Comparison of ENCODE assay signal across 8 cellular contexts in the genomic region with DNA sequence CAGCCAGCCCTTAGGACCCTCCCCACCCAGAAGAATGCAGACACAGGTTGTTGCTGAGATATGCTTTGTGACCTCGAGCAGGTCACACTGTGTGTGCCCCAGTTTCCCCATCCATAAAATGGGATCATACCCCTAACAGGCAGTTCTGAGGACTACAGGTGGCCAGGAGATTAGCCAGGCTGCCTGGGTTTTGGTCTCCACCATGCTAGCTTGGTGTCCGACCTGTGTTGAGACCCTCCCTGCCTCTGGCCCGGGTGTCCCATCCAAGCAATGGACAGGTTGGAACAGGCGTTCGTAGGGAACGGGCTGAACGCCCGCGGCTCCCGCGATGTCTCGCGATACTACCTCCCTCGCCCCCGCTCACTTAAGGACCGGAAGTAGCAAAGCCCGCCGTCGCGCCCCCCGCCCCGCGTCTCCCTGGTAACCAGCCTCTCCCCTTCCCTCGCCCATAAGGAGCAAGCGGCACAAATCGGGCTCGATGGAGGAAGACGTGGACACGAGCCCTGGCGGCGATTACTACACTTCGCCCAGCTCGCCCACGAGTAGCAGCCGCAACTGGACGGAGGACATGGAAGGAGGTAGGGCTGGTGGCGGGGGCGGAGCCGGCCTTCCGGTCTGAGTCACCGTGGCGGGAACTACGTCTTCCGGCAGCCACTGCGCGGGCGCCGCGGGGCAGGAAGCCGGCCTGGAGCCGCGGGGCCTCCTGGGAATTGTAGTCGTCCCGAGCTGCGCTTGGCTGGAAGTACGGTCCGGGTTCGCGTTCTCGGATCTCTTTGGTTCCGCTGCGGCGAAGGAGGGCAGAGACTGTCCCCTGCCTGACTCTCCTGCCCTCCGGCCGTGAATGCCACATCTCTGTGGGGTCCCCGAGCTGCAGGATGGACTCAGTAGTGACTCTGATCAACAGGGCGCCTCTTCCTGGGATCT. TPM values are rescaled to one million over a fixed set of nuclear protein-coding genes. Genes with fewer than 3 reads are reported as not detected.
A peak's percentile ranks its signal among the peaks of the same experiment; 100 is the strongest.
DNase-seq lines count a peak whose midpoint lies in the region; ATAC-seq, FAIRE-seq and TF ChIP-seq lines count a peak whose summit lies in the region.

No MANE protein-coding gene starts in this region.

- intact Hi-C loops in activated T-helper 2 cell treated with anti-CD3 and anti-CD28 coated beads, Interferon-gamma antibody, Interleukin-2, Interleukin-4, amounts not matched to agents 10 μg/mL and 5 μg/mL and 100 μg/mL, durations not matched to agents 14 hours and 24 hours and 36 hours (cut with micrococcal nuclease): no loop called here

- H3K36me3 ChIP-seq in Peyer's patch: peaks cover 0 to 28% (median 0%) of the 10 kb centered on the region in 3 donors

- FAIRE-seq in D721Med (lab: Jason Lieb, UNC): no peak

- no peaks in the 10 kb centered on the region for H3K27me3 ChIP-seq in Peyer's patch

- no peaks in the 10 kb centered on the region for H3K9me3 ChIP-seq in Peyer's patch

- peak overlapping the region; percentile 82 to 88 (median 88) for H3K27ac ChIP-seq in Peyer's patch

- H3K4me1 ChIP-seq in Peyer's patch: peaks cover 0 to 18% (median 4%) of the 10 kb centered on the region in 4 donors

- peaks cover 8% of the 10 kb centered on the region for H3K9me3 Mint-ChIP-seq in activated T-helper 2 cell treated with anti-CD3 and anti-CD28 coated beads, Interferon-gamma antibody, Interleukin-2, Interleukin-4, amounts not matched to agents 10 μg/mL and 5 μg/mL and 100 μg/mL, durations not matched to agents 14 hours and 24 hours and 36 hours
- H3K9me3 Mint-ChIP-seq in naive thymus-derived CD8-positive, alpha-beta T cell: no peaks in the 10 kb centered on the region
- no peaks in the 10 kb centered on the region for H3K9me3 Mint-ChIP-seq in stimulated activated memory B cell treated with anti-CD40 and anti-IgM and Interleukin-4, amounts not matched to agents 10 μg/mL and 1 μg/mL and 100 μg/mL, for 72 hours

- H3K4me3 ChIP-seq in Jurkat, Clone E6-1 (ENCODE audit: low read length): peak overlapping the region; percentile 73
- H3K4me3 ChIP-seq in Peyer's patch (peak overlapping the region; percentile 56 to 72 (median 60)), fibroblast of mammary gland (ENCODE audit: control insufficient read depth, low read depth, low read length) (peak overlapping the region; percentile 31)

- H3K4me1 Mint-ChIP-seq in activated T-helper 2 cell treated with anti-CD3 and anti-CD28 coated beads, Interferon-gamma antibody, Interleukin-2, Interleukin-4, amounts not matched to agents 10 μg/mL and 5 μg/mL and 100 μg/mL, durations not matched to agents 14 hours and 24 hours and 36 hours (ENCODE audit: low read depth): peaks cover 9% of the 10 kb centered on the region
- H3K4me1 Mint-ChIP-seq in naive thymus-derived CD8-positive, alpha-beta T cell: peaks cover 5 to 20% (median 16%) of the 10 kb centered on the region in 4 donors
- H3K4me1 Mint-ChIP-seq in stimulated activated memory B cell treated with anti-CD40 and anti-IgM and Interleukin-4, amounts not matched to agents 10 μg/mL and 1 μg/mL and 100 μg/mL, for 72 hours: peaks cover 22% of the 10 kb centered on the region

- peak overlapping the region; percentile 93 for H3K4me3 Mint-ChIP-seq in activated T-helper 2 cell treated with anti-CD3 and anti-CD28 coated beads, Interferon-gamma antibody, Interleukin-2, Interleukin-4, amounts not matched to agents 10 μg/mL and 5 μg/mL and 100 μg/mL, durations not matched to agents 14 hours and 24 hours and 36 hours (ENCODE audit: low read depth)
- peak overlapping the region; percentile 92 to 99 (median 98) for H3K4me3 Mint-ChIP-seq in naive thymus-derived CD8-positive, alpha-beta T cell
- peak overlapping the region; percentile 96 for H3K4me3 Mint-ChIP-seq in stimulated activated memory B cell treated with anti-CD40 and anti-IgM and Interleukin-4, amounts not matched to agents 10 μg/mL and 1 μg/mL and 100 μg/mL, for 72 hours

- H3K27me3 Mint-ChIP-seq in activated T-helper 2 cell treated with anti-CD3 and anti-CD28 coated beads, Interferon-gamma antibody, Interleukin-2, Interleukin-4, amounts not matched to agents 10 μg/mL and 5 μg/mL and 100 μg/mL, durations not matched to agents 14 hours and 24 hours and 36 hours (ENCODE audit: low read depth): no peaks in the 10 kb centered on the region
- no peaks in the 10 kb centered on the region for H3K27me3 Mint-ChIP-seq in naive thymus-derived CD8-positive, alpha-beta T cell
- no peaks in the 10 kb centered on the region for H3K27me3 Mint-ChIP-seq in stimulated activated memory B cell treated with anti-CD40 and anti-IgM and Interleukin-4, amounts not matched to agents 10 μg/mL and 1 μg/mL and 100 μg/mL, for 72 hours

- DNase-seq in D721Med (ENCODE audit: insufficient read length, low spot score) (peak; percentile 95), Peyer's patch (peak; percentile 92 to 99 (median 98)), fibroblast of mammary gland (ENCODE audit: low read depth) (peak; percentile 95)
- peak; percentile 87 for DNase-seq in Jurkat, Clone E6-1 (ENCODE audit: low read depth, low spot score)
- peak; percentile 96 for DNase-seq in activated T-helper 2 cell treated with anti-CD3 and anti-CD28 coated beads, Interferon-gamma antibody, Interleukin-2, Interleukin-4, amounts not matched to agents 10 μg/mL and 5 μg/mL and 100 μg/mL, durations not matched to agents 14 hours and 24 hours and 36 hours (ENCODE audit: low spot score)
- peak; percentile 87 to 98 (median 95) for DNase-seq in naive thymus-derived CD8-positive, alpha-beta T cell

- TF ChIP-seq POLR2A in Peyer's patch (IDR thresholded peaks at IDR 0.05): peak in 1 of 2 donors; percentile 41

- POLR2A ChIA-PET in naive thymus-derived CD8-positive, alpha-beta T cell (lab: Charles Lee): interaction anchor here (1.0 to 1.5 kb wide), 3 partner anchors 96 to 326 kb away, joined by 4 to 7 read pairs (median 6); a partner anchor contains a TSS

- peak; percentile 86 for ATAC-seq in GM21528 (IDR thresholded peaks at IDR 0.05; ENCODE audit: low FRiP score, unreplicated experiment)
- peak; percentile 95 to 98 for ATAC-seq in naive thymus-derived CD8-positive, alpha-beta T cell
- ATAC-seq in stimulated activated memory B cell treated with anti-CD40 and anti-IgM and Interleukin-4, amounts not matched to agents 10 μg/mL and 1 μg/mL and 100 μg/mL, for 72 hours: peak; percentile 95

- TF ChIP-seq CTCF in D721Med (IDR thresholded peaks at IDR 0.05; ENCODE audit: insufficient read depth, missing control alignments): no peak
- peak in 1 of 6 experiments; percentile 8 for TF ChIP-seq CTCF in Peyer's patch (IDR thresholded peaks at IDR 0.05)
- TF ChIP-seq CTCF in fibroblast of mammary gland (conservative IDR thresholded peaks at IDR 0.05; ENCODE audit: control insufficient read depth, insufficient read depth, low read depth, low read length): no peak

- peak overlapping the region; percentile 98 for H3K27ac Mint-ChIP-seq in activated T-helper 2 cell treated with anti-CD3 and anti-CD28 coated beads, Interferon-gamma antibody, Interleukin-2, Interleukin-4, amounts not matched to agents 10 μg/mL and 5 μg/mL and 100 μg/mL, durations not matched to agents 14 hours and 24 hours and 36 hours
- peak overlapping the region; percentile 94 to 100 (median 99) for H3K27ac Mint-ChIP-seq in naive thymus-derived CD8-positive, alpha-beta T cell
- peak overlapping the region; percentile 97 for H3K27ac Mint-ChIP-seq in stimulated activated memory B cell treated with anti-CD40 and anti-IgM and Interleukin-4, amounts not matched to agents 10 μg/mL and 1 μg/mL and 100 μg/mL, for 72 hours

- H3K36me3 Mint-ChIP-seq in activated T-helper 2 cell treated with anti-CD3 and anti-CD28 coated beads, Interferon-gamma antibody, Interleukin-2, Interleukin-4, amounts not matched to agents 10 μg/mL and 5 μg/mL and 100 μg/mL, durations not matched to agents 14 hours and 24 hours and 36 hours (ENCODE audit: low read depth): peaks cover 11% of the 10 kb centered on the region
- peaks cover 0 to 3% (median 0%) of the 10 kb centered on the region in 3 donors for H3K36me3 Mint-ChIP-seq in naive thymus-derived CD8-positive, alpha-beta T cell
- peaks cover 13% of the 10 kb centered on the region for H3K36me3 Mint-ChIP-seq in stimulated activated memory B cell treated with anti-CD40 and anti-IgM and Interleukin-4, amounts not matched to agents 10 μg/mL and 1 μg/mL and 100 μg/mL, for 72 hours

RNA-seq across cellular contexts. Expression of a gene that starts 45.4 kb away (rescaled TPM):
- polyA plus RNA-seq in Jurkat, Clone E6-1 (2012; ENCODE audit: insufficient read depth, insufficient read length): 30.0 TPM
- total RNA-seq in Peyer's patch: 1,000 to 10,000 TPM in 1 of 4 donors, 100 to 1,000 TPM in 2, 10 to 100 TPM in 1; 75.9 to 1,153 (median 771) TPM
- total RNA-seq in activated T-helper 2 cell treated with anti-CD3 and anti-CD28 coated beads, Interferon-gamma antibody, Interleukin-2, Interleukin-4, amounts not matched to agents 10 μg/mL and 5 μg/mL and 100 μg/mL, durations not matched to agents 14 hours and 24 hours and 36 hours: 0.51 and 0.84 TPM in 2 replicates
- not detected for total RNA-seq in naive thymus-derived CD8-positive, alpha-beta T cell
- polyA plus RNA-seq in naive thymus-derived CD8-positive, alpha-beta T cell: under 1 TPM; 0.43 to 0.57 (median 0.53) TPM

RNA-seq across cellular contexts. Expression of a gene that starts 48.3 kb away (rescaled TPM):
- polyA plus RNA-seq in Jurkat, Clone E6-1 (2012; ENCODE audit: insufficient read depth, insufficient read length): not detected
- total RNA-seq in Peyer's patch: 10 to 100 TPM in 1 of 4 donors, 1 to 10 TPM in 1, not detected in 2; 5.4 to 11.0 TPM
- not detected in 2 replicates for total RNA-seq in activated T-helper 2 cell treated with anti-CD3 and anti-CD28 coated beads, Interferon-gamma antibody, Interleukin-2, Interleukin-4, amounts not matched to agents 10 μg/mL and 5 μg/mL and 100 μg/mL, durations not matched to agents 14 hours and 24 hours and 36 hours
- total RNA-seq in naive thymus-derived CD8-positive, alpha-beta T cell: not detected
- polyA plus RNA-seq in naive thymus-derived CD8-positive, alpha-beta T cell: not detected

Comparison
In these comparisons a context has a peak if more than half of its experiments do, and no peak if none do; other contexts are left out.
1. Peak in every context shown above with its lines: DNase-seq, ATAC-seq, H3K4me3 ChIP-seq and H3K27ac ChIP-seq.
2. RNA of a gene that starts 45.4 kb away (total RNA-seq): 75.9 to 1,153 TPM in Peyer's patch; 0.51 to 0.84 TPM in activated T-helper 2 cell treated with anti-CD3 and anti-CD28 coated beads, Interferon-gamma antibody, Interleukin-2, Interleukin-4, amounts not matched to agents 10 μg/mL and 5 μg/mL and 100 μg/mL, durations not matched to agents 14 hours and 24 hours and 36 hours and not detected in naive thymus-derived CD8-positive, alpha-beta T cell; every median in the first group is over 10 times any median in the second.